1 cellular context compared by ENCODE assay signal in genomic region chr19:52048604-52049493, GRCh38.
A peak's percentile ranks its signal among the peaks of the same experiment; 100 is the strongest.
TF ChIP-seq lines count a peak whose summit lies in the region.

TSS of gene ZNF432 (minus strand) at chr19:52048838. CDS start at chr19:52046868, 1,970 bp downstream.

TF ChIP-seq in H1, 55 proteins besides CTCF, POLR2A, EP300 and RAD21:
- TF ChIP-seq SP1 (IDR thresholded peaks at IDR 0.05; ENCODE audit: low read depth, low read length) (peak; percentile 55; the same call in 1 of the 2 replicates), USF2 (IDR thresholded peaks at IDR 0.05; ENCODE audit: low read length) (no peak), RBBP5 (IDR thresholded peaks at IDR 0.05; ENCODE audit: borderline replicate concordance, low read depth, low read length) (peak; percentile 94), HDAC2 (IDR thresholded peaks at IDR 0.05; ENCODE audit: borderline replicate concordance in 1 of 2, low read depth in 2 of 2, low read length in 2 of 2) (peak; percentile 35; a peak in 1 of 4 replicates), TAF1 (IDR thresholded peaks at IDR 0.05; ENCODE audit: low read depth, low read length) (peak; percentile 61; the same call in 1 of the 2 replicates), MAFK (IDR thresholded peaks at IDR 0.05; ENCODE audit: low read depth, low read length) (no peak), PHF8 (conservative IDR thresholded peaks at IDR 0.05; ENCODE audit: low read depth, low read length) (peak; percentile 49; the same call in 1 of the 2 replicates), ASH2L (IDR thresholded peaks at IDR 0.05; ENCODE audit: low read length) (peak; percentile 86), POLR2AphosphoS5 (IDR thresholded peaks at IDR 0.05; ENCODE audit: low read depth, low read length) (peak; percentile 61; the same call in 1 of the 2 replicates), EGR1 (IDR thresholded peaks at IDR 0.05; ENCODE audit: borderline replicate concordance, low read depth, low read length) (peak; percentile 81; the same call in 1 of the 2 replicates), KDM5A (IDR thresholded peaks at IDR 0.05; ENCODE audit: low read length) (0 out of 2 replicates have a peak, but pooled peaks have one; percentile 28), SIN3A (conservative IDR thresholded peaks at IDR 0.05 in 1 of 2, IDR thresholded peaks at IDR 0.05 in 1 of 2; ENCODE audit: low read depth in 1 of 2, low read length in 2 of 2) (peak; percentile 83 to 91; a peak in 3 of 4 replicates), BCL11A (IDR thresholded peaks at IDR 0.05; ENCODE audit: low read depth in 2 of 2, low read length in 2 of 2) (no peak), SAP30 (IDR thresholded peaks at IDR 0.05; ENCODE audit: insufficient read depth, insufficient replicate concordance, low read length) (peak; percentile 12), SIX5 (IDR thresholded peaks at IDR 0.05; ENCODE audit: low read depth, low read length) (peak; percentile 28; the same call in 1 of the 2 replicates), MAX (IDR thresholded peaks at IDR 0.05) (peak; percentile 61), CREB1 (IDR thresholded peaks at IDR 0.05) (peak; percentile 83), SIRT6 (IDR thresholded peaks at IDR 0.05; ENCODE audit: low read length) (no peak), NRF1 (IDR thresholded peaks at IDR 0.05; ENCODE audit: low read depth, low read length) (no peak), YY1 (IDR thresholded peaks at IDR 0.05; ENCODE audit: low read depth, low read length) (peak; percentile 99), RNF2 (IDR thresholded peaks at IDR 0.05; ENCODE audit: borderline replicate concordance, low read depth, low read length, missing control alignments, poor library complexity, severe bottlenecking) (no peak), KDM4A (IDR thresholded peaks at IDR 0.05; ENCODE audit: low read depth, low read length, severe bottlenecking) (peak; percentile 71), POU5F1 (IDR thresholded peaks at IDR 0.05; ENCODE audit: low read depth, low read length) (no peak), TEAD4 (IDR thresholded peaks at IDR 0.05; ENCODE audit: low read depth, low read length) (peak; percentile 89), SP2 (IDR thresholded peaks at IDR 0.05; ENCODE audit: low read length) (no peak), TAF7 (optimal IDR thresholded peaks at IDR 0.05; ENCODE audit: borderline replicate concordance, low read depth, low read length) (peak; percentile 19), JUN (IDR thresholded peaks at IDR 0.05; ENCODE audit: low read depth, low read length) (no peak), TBP (IDR thresholded peaks at IDR 0.05; ENCODE audit: low read depth, low read length) (peak; percentile 17; the same call in 1 of the 2 replicates), CHD2 (IDR thresholded peaks at IDR 0.05; ENCODE audit: low read length) (peak; percentile 51)
